In genomic region chr20:51594206-51594998, GRCh38 we compare ENCODE assay signal across 9 cellular contexts. TPM values are rescaled to one million over a fixed set of nuclear protein-coding genes. Genes with fewer than 3 reads are reported as not detected.
DNase-seq lines count a peak whose midpoint lies in the region; ATAC-seq and TF ChIP-seq lines count a peak whose summit lies in the region.
"Had no signal": no experiment of that assay in that cellular context is flagged by ENCODE, and none has a peak within 500 bp of the region (broad histone marks: within the 10 kb centered on the region; RNA-seq: fewer than 3 reads in every experiment).

No MANE protein-coding gene starts in this region.

- no peaks in the 10 kb centered on the region for H3K9me3 ChIP-seq in mammary epithelial cell (replicated peaks; ENCODE audit: insufficient read depth, low read length)
- H3K9me3 ChIP-seq in uterus = no peaks in the 10 kb centered on the region

- in situ Hi-C loops in mammary epithelial cell (cut with MboI; ENCODE audit: low sequenced_read_pairs in 2 of 2) = loop anchor here (5.0 to 25.0 kb wide), 3 partner anchors 222 to 610 kb away; no protein-coding TSS in a partner anchor

- DNase-seq in MCF 10A (ENCODE audit: unreplicated experiment) (no peak), mammary epithelial cell (no peak), uterus (peak in 1 of 2 donors; percentile 63), DMS 273 treated with DMSO at 0.1 percent for 48 hours (lab: John Stamatoyannopoulos, UW) (no peak), NK-92 (lab: John Stamatoyannopoulos, UW; ENCODE audit: unreplicated experiment) (no peak)

- H3K36me3 Mint-ChIP-seq in MCF 10A (ENCODE audit: insufficient read depth, unreplicated experiment) = no peaks in the 10 kb centered on the region
- no peaks in the 10 kb centered on the region for H3K36me3 Mint-ChIP-seq in activated naive CD8-positive, alpha-beta T cell

- peak overlapping the region; percentile 61 for H3K27ac Mint-ChIP-seq in MCF 10A (ENCODE audit: low read depth, unreplicated experiment)
- H3K27ac Mint-ChIP-seq in activated naive CD8-positive, alpha-beta T cell = peak overlapping the region; percentile 93
- H3K27ac Mint-ChIP-seq: GM23338 had no signal

- no peaks in the 10 kb centered on the region for H3K27me3 Mint-ChIP-seq in MCF 10A (ENCODE audit: insufficient read depth, unreplicated experiment)
- no peaks in the 10 kb centered on the region for H3K27me3 Mint-ChIP-seq in activated naive CD8-positive, alpha-beta T cell

- no peaks in the 10 kb centered on the region for H3K79me2 ChIP-seq in mammary epithelial cell (ENCODE audit: insufficient read depth, low read length)

- H3K36me3 ChIP-seq in mammary epithelial cell (ENCODE audit: insufficient read depth, low read length) (no peaks in the 10 kb centered on the region), uterus (no peaks in the 10 kb centered on the region)

- H3K4me3 ChIP-seq in mammary epithelial cell (replicated peaks in 1 of 3; ENCODE audit: insufficient read depth in 1 of 3, low read depth in 2 of 3, low read length in 3 of 3) (no peak overlapping the region), uterus (peak overlapping the region in 1 of 2 donors; percentile 17)
- H3K4me3 ChIP-seq: GM23338 had no signal

- TF ChIP-seq CTCF in MCF 10A (IDR thresholded peaks at IDR 0.05; ENCODE audit: unreplicated experiment) (no peak), mammary epithelial cell (conservative IDR thresholded peaks at IDR 0.05 in 1 of 2, IDR thresholded peaks at IDR 0.05 in 1 of 2; ENCODE audit: extremely low read depth in 1 of 2, insufficient read depth in 1 of 2, low read depth in 1 of 2, low read length in 2 of 2) (no peak), uterus (IDR thresholded peaks at IDR 0.05) (no peak)

- H3K27ac ChIP-seq in mammary epithelial cell (ENCODE audit: insufficient read depth, low read depth, low read length) = no peak overlapping the region
- H3K27ac ChIP-seq in layer of hippocampus (ENCODE audit: low read depth, low read length) = peak overlapping the region; percentile 16
- peak overlapping the region; percentile 71 to 85 for H3K27ac ChIP-seq in uterus

- CTCF ChIA-PET in MCF 10A (lab: Yijun Ruan, JAX) (interaction anchor here (0.5 to 6.0 kb wide), 75 partner anchors 8 to 1471 kb away, joined by 3 to 178 read pairs (median 6); partner anchors contain the start of gene BCAS4), mammary epithelial cell (lab: Charles Lee; ENCODE audit: low non-redundant PET) (interaction anchor here (0.5 to 0.8 kb wide), 5 partner anchors 209 to 801 kb away, joined by 3 to 6 read pairs (median 5); no protein-coding TSS in a partner anchor)

- H4K20me1 ChIP-seq in mammary epithelial cell (ENCODE audit: insufficient read depth, low read length) = no peaks in the 10 kb centered on the region

- H3K9me3 Mint-ChIP-seq in MCF 10A (ENCODE audit: unreplicated experiment) = no peaks in the 10 kb centered on the region
- H3K9me3 Mint-ChIP-seq in activated naive CD8-positive, alpha-beta T cell (ENCODE audit: low read depth) = no peaks in the 10 kb centered on the region
- H3K9me3 Mint-ChIP-seq: GM23338 had no signal

- no peak for TF ChIP-seq POLR2A in uterus (IDR thresholded peaks at IDR 0.05)

- intact Hi-C loops in MCF 10A (cut with micrococcal nuclease) = no loop called here
- intact Hi-C loops in mammary epithelial cell (cut with micrococcal nuclease) = loop anchor here (2.0 to 10.0 kb wide), 2 partner anchors 286 to 800 kb away; partner anchors contain the start of gene BCAS4
- intact Hi-C loops in uterus (cut with DNase I; ENCODE audit: low total_unique reads) = loop anchor here (10.0 kb wide), 1 partner anchor 220 kb away; no protein-coding TSS in a partner anchor

- no peak overlapping the region for H3K4me2 ChIP-seq in mammary epithelial cell (ENCODE audit: insufficient read depth, low read depth, low read length)
- H3K4me2 ChIP-seq: GM23338 had no signal

- 81% methylated on average over 11 of the region's 11 CpGs for WGBS in mammary epithelial cell (ENCODE audit: low coverage, missing lambda C conversion rate)

- H3K4me3 Mint-ChIP-seq in MCF 10A (ENCODE audit: unreplicated experiment) = no peak overlapping the region
- peak overlapping the region; percentile 40 for H3K4me3 Mint-ChIP-seq in activated naive CD8-positive, alpha-beta T cell
- H3K4me3 Mint-ChIP-seq: GM23338 had no signal

- POLR2A ChIA-PET in MCF 10A (lab: Yijun Ruan, JAX) = interaction anchor here (0.6 to 3.2 kb wide), 10 partner anchors 50 to 607 kb away, joined by 3 to 16 read pairs (median 4); no protein-coding TSS in a partner anchor

- H3K4me1 ChIP-seq in mammary epithelial cell (ENCODE audit: insufficient read depth, low read length) (no peaks in the 10 kb centered on the region), uterus (no peaks in the 10 kb centered on the region)

- H3K27me3 ChIP-seq in mammary epithelial cell (ENCODE audit: insufficient read depth, low read length) = no peaks in the 10 kb centered on the region
- no peaks in the 10 kb centered on the region for H3K27me3 ChIP-seq in layer of hippocampus (ENCODE audit: control insufficient read depth, insufficient read depth, low read length)
- H3K27me3 ChIP-seq in uterus = no peaks in the 10 kb centered on the region

- BruUV-seq in MCF 10A (replicated peaks; lab: Mats Ljungman, UMichigan) (no TSS peak), mammary epithelial cell (replicated peaks; lab: Mats Ljungman, UMichigan) (no TSS peak)

- no peak overlapping the region for H3K9ac ChIP-seq in mammary epithelial cell (ENCODE audit: insufficient read depth, low read length)

- no peak overlapping the region for H2AFZ ChIP-seq in mammary epithelial cell (ENCODE audit: low read depth, low read length)
- H2AFZ ChIP-seq: GM23338 had no signal

- dilution Hi-C loops in mammary epithelial cell (cut with HindIII; ENCODE audit: low sequenced_read_pairs) = loop anchor here (5.0 to 25.0 kb wide), 2 partner anchors 267 to 607 kb away; no protein-coding TSS in a partner anchor

- no peak for ATAC-seq in HG02970 (IDR thresholded peaks at IDR 0.05; ENCODE audit: low FRiP score, unreplicated experiment)

- peaks cover 6% of the 10 kb centered on the region for H3K4me1 Mint-ChIP-seq in MCF 10A (ENCODE audit: insufficient read depth, unreplicated experiment)
- H3K4me1 Mint-ChIP-seq in activated naive CD8-positive, alpha-beta T cell (ENCODE audit: low read depth) = peaks cover 28% of the 10 kb centered on the region

RNA-seq across cellular contexts. Expression of gene NFATC2, which starts 51.9 kb away (rescaled TPM):
- 0.07 and 0.12 TPM in 2 replicates for total RNA-seq in MCF 10A (2022)
- under 1 TPM in 1 of 2 donors, not detected in 1; under 0.01 TPM for total RNA-seq in mammary epithelial cell
- 0.01 TPM for polyA plus RNA-seq in mammary epithelial cell
- not detected for polyA minus RNA-seq in mammary epithelial cell
- total RNA-seq in uterus = 10 to 100 TPM in 3 of 4 donors, 1 to 10 TPM in 1; 5.7 to 36.4 (median 12.0) TPM
